ENCODE assay signal across 1 cellular context in the genomic region with DNA sequence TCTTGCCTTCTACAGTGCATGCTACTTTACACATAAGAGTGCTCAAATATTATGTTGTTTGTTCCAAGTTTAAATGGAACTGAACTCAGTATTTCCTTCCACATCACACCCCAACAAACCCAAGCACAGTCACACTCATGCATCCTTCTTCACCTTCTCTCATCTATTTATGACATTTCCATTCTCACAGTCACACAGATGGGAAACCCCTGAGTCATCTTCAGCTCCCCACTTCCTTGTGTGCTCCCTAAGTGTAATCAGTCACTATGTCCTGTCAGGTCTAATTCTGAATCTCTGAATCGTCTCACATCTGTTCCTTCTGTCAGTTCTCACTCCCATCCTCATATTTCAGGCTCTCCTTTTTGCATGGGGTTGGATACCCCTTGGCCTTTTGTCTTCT.
TF ChIP-seq lines count a peak whose summit lies in the region.

No MANE protein-coding gene starts in this region.

TF ChIP-seq in SK-N-SH, 30 proteins besides CTCF, POLR2A, EP300 and RAD21 (continued from another document):
- TF ChIP-seq, protein P1, sequence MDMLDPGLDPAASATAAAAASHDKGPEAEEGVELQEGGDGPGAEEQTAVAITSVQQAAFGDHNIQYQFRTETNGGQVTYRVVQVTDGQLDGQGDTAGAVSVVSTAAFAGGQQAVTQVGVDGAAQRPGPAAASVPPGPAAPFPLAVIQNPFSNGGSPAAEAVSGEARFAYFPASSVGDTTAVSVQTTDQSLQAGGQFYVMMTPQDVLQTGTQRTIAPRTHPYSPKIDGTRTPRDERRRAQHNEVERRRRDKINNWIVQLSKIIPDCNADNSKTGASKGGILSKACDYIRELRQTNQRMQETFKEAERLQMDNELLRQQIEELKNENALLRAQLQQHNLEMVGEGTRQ (IDR thresholded peaks at IDR 0.05; ENCODE audit: borderline replicate concordance, low read depth, low read length) = no peak
- TF ChIP-seq FOSL2 (IDR thresholded peaks at IDR 0.05; ENCODE audit: borderline replicate concordance, low read depth) (no peak), MEF2A (IDR thresholded peaks at IDR 0.05; ENCODE audit: borderline replicate concordance, low read depth) (no peak), CHD2 (IDR thresholded peaks at IDR 0.05; ENCODE audit: low read length, partially characterized antibody) (no peak), MXI1 (IDR thresholded peaks at IDR 0.05; ENCODE audit: low read depth, low read length) (no peak), RCOR1 (IDR thresholded peaks at IDR 0.05; ENCODE audit: low read length) (no peak)
- TF ChIP-seq, protein P2, sequence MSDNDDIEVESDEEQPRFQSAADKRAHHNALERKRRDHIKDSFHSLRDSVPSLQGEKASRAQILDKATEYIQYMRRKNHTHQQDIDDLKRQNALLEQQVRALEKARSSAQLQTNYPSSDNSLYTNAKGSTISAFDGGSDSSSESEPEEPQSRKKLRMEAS (IDR thresholded peaks at IDR 0.05; ENCODE audit: low read depth) = no peak
- TF ChIP-seq, protein P3, sequence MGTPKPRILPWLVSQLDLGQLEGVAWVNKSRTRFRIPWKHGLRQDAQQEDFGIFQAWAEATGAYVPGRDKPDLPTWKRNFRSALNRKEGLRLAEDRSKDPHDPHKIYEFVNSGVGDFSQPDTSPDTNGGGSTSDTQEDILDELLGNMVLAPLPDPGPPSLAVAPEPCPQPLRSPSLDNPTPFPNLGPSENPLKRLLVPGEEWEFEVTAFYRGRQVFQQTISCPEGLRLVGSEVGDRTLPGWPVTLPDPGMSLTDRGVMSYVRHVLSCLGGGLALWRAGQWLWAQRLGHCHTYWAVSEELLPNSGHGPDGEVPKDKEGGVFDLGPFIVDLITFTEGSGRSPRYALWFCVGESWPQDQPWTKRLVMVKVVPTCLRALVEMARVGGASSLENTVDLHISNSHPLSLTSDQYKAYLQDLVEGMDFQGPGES (IDR thresholded peaks at IDR 0.05; ENCODE audit: low read depth, low read length) = no peak
